Comparison of ENCODE assay signal across 1 cellular context in genomic region chr6:33335916-33336315, GRCh38.
TF ChIP-seq lines count a peak whose summit lies in the region.

No MANE protein-coding gene starts in this region.

TF ChIP-seq in GM23338, 12 proteins besides CTCF, POLR2A, EP300 and RAD21:
- TF ChIP-seq ZNF462 (CRISPR knock-in tag; IDR thresholded peaks at IDR 0.05) (no peak), EZH2 (IDR thresholded peaks at IDR 0.05; ENCODE audit: low read depth, unreplicated experiment) (no peak), REST (IDR thresholded peaks at IDR 0.05; ENCODE audit: unreplicated experiment) (no peak), POLR2AphosphoS5 (IDR thresholded peaks at IDR 0.05; ENCODE audit: low read depth) (no peak), JUNB (IDR thresholded peaks at IDR 0.05; ENCODE audit: unreplicated experiment) (no peak), ZNF114 (CRISPR knock-in tag; IDR thresholded peaks at IDR 0.05) (no peak), ETS1 (IDR thresholded peaks at IDR 0.05) (no peak), EZH2phosphoT487 (IDR thresholded peaks at IDR 0.05; ENCODE audit: unreplicated experiment) (no peak), NANOG (IDR thresholded peaks at IDR 0.05; ENCODE audit: borderline replicate concordance) (no peak), STAT1 (IDR thresholded peaks at IDR 0.05; ENCODE audit: unreplicated experiment) (no peak), CREB1 (CRISPR knock-in tag; IDR thresholded peaks at IDR 0.05; ENCODE audit: low read depth) (no peak), ZNF331 (CRISPR knock-in tag; IDR thresholded peaks at IDR 0.05; ENCODE audit: low read depth) (no peak)
